23 cellular contexts compared by ENCODE assay signal in genomic region chr10:88919041-88919440, GRCh38. TPM values are rescaled to one million over a fixed set of nuclear protein-coding genes. Genes with fewer than 3 reads are reported as not detected.
A peak's percentile ranks its signal among the peaks of the same experiment; 100 is the strongest.
DNase-seq lines count a peak whose midpoint lies in the region; ATAC-seq and TF ChIP-seq lines count a peak whose summit lies in the region.
"Had no signal": no experiment of that assay in that cellular context is flagged by ENCODE, and none has a peak within 500 bp of the region (broad histone marks: within the 10 kb centered on the region; RNA-seq: fewer than 3 reads in every experiment).

No MANE protein-coding gene starts in this region.

- DNase-seq in EL = peak; percentile 11
- DNase-seq in SK-N-SH = no peak
- DNase-seq in natural killer cell treated with Interleukin-12 subunit alpha and Interleukin-12 subunit beta and Interleukin-15 and Interleukin-18, amount 100 ng/mL, for 72 hours (ENCODE audit: low spot score) = no peak
- no peak for DNase-seq in G401 (ENCODE audit: low spot score)
- DNase-seq in Kasumi-1 (lab: John Stamatoyannopoulos, UW) = no peak
- DNase-seq: 8988T; ACHN; AML-193; BE2C; CD4-positive, alpha-beta T cell; CD8-positive, alpha-beta memory T cell; DMS 273 treated with DMSO at 0.1 percent for 48 hours; DMS79; GDM1; GM23248; H9 had no signal

- H3K4me1 ChIP-seq in HEK293 (ENCODE audit: control insufficient read depth, insufficient read depth, low read length) (no peaks in the 10 kb centered on the region; the same call in 1 of the 2 replicates), SK-N-SH (ENCODE audit: control insufficient read depth in 1 of 2, insufficient read depth in 2 of 2, low read depth in 1 of 2, low read length in 1 of 2) (peaks cover 13 to 38% of the 10 kb centered on the region in 2 experiments; a peak in 3 of 4 replicates)
- H3K4me1 ChIP-seq: BLaER1 treated with 17β-estradiol and CSF1 and Interleukin-3, amounts not matched to agents 10 nM and 100 nM had no signal

- TF ChIP-seq RAD21 in SK-N-SH (IDR thresholded peaks at IDR 0.05; ENCODE audit: low read length) = no peak

- no peaks in the 10 kb centered on the region for H3K79me2 ChIP-seq in SK-N-SH (ENCODE audit: insufficient read depth)

- H2AFZ ChIP-seq in SK-N-SH (ENCODE audit: low read depth) = no peak overlapping the region
- H2AFZ ChIP-seq: GM23248 had no signal

- TF ChIP-seq CTCF in HEK293 (tag by site-specific recombination; IDR thresholded peaks at IDR 0.05) (no peak), SK-N-SH (IDR thresholded peaks at IDR 0.05) (no peak)

- whole genome bisulfite sequencing in SK-N-SH (ENCODE audit: low lambda C conversion rate) = 72% methylated on average over 1 of the region's 1 CpG

- H3K4me3 Mint-ChIP-seq in natural killer cell treated with Interleukin-12 subunit alpha and Interleukin-12 subunit beta and Interleukin-15 and Interleukin-18, amount 100 ng/mL, for 72 hours = no peak overlapping the region
- H3K4me3 Mint-ChIP-seq: CD14-positive monocyte; CD4-positive, alpha-beta T cell; CD8-positive, alpha-beta memory T cell; H9 had no signal

- CTCF ChIA-PET in HEK293 (lab: Yijun Ruan, JAX) (interaction anchor here (1.0 kb wide), 1 partner anchor 16 kb away, joined by 3 read pairs; no protein-coding TSS in a partner anchor), SK-N-SH (lab: Yijun Ruan, JAX) (interaction anchor here (4.6 to 7.8 kb wide), 2 partner anchors 14 to 83 kb away, joined by 24 to 55 read pairs; no protein-coding TSS in a partner anchor)

- no peaks in the 10 kb centered on the region for H3K9me3 Mint-ChIP-seq in natural killer cell treated with Interleukin-12 subunit alpha and Interleukin-12 subunit beta and Interleukin-15 and Interleukin-18, amount 100 ng/mL, for 72 hours
- H3K9me3 Mint-ChIP-seq: CD4-positive, alpha-beta T cell; CD8-positive, alpha-beta memory T cell; H9 had no signal

- no peaks in the 10 kb centered on the region for H3K27me3 ChIP-seq in SK-N-SH (ENCODE audit: insufficient read depth)
- H3K27me3 ChIP-seq: BE2C; BLaER1 treated with 17β-estradiol and CSF1 and Interleukin-3, amounts not matched to agents 10 nM and 100 nM had no signal

- in situ Hi-C loops in G401 (cut with HindIII; ENCODE audit: low sequenced_read_pairs) = no loop called here

- ATAC-seq in natural killer cell treated with Interleukin-12 subunit alpha and Interleukin-12 subunit beta and Interleukin-15 and Interleukin-18, amount 100 ng/mL, for 72 hours = no peak
- ATAC-seq in HG03025 (IDR thresholded peaks at IDR 0.05; ENCODE audit: low FRiP score, unreplicated experiment) = no peak
- ATAC-seq: A549, GM12878, HCT116 had no signal

- no peak for TF ChIP-seq EP300 in SK-N-SH (IDR thresholded peaks at IDR 0.05; ENCODE audit: borderline replicate concordance in 1 of 2, low read depth in 1 of 2, low read length in 1 of 2)

- no peak overlapping the region for H3K9ac ChIP-seq in SK-N-SH
- H3K9ac ChIP-seq: BLaER1 treated with 17β-estradiol and CSF1 and Interleukin-3, amounts not matched to agents 10 nM and 100 nM had no signal

- H3K36me3 Mint-ChIP-seq in natural killer cell treated with Interleukin-12 subunit alpha and Interleukin-12 subunit beta and Interleukin-15 and Interleukin-18, amount 100 ng/mL, for 72 hours = peaks cover under 1% of the 10 kb centered on the region

- H3K27me3 Mint-ChIP-seq in natural killer cell treated with Interleukin-12 subunit alpha and Interleukin-12 subunit beta and Interleukin-15 and Interleukin-18, amount 100 ng/mL, for 72 hours = no peaks in the 10 kb centered on the region
- H3K27me3 Mint-ChIP-seq: CD4-positive, alpha-beta T cell; CD8-positive, alpha-beta memory T cell had no signal

- no peaks in the 10 kb centered on the region for H3K9me2 ChIP-seq in SK-N-SH

- H3K4me3 ChIP-seq in HEK293 (ENCODE audit: low read depth, low read length) = no peak overlapping the region
- no peak overlapping the region for H3K4me3 ChIP-seq in SK-N-SH (ENCODE audit: low read depth in 2 of 2, low read length in 1 of 2)
- H3K4me3 ChIP-seq: A549; BLaER1 treated with 17β-estradiol and CSF1 and Interleukin-3, amounts not matched to agents 10 nM and 100 nM; GM12878; GM23248 had no signal

- H3F3A ChIP-seq in SK-N-SH (replicated peaks; ENCODE audit: insufficient read depth) = peaks cover 10% of the 10 kb centered on the region

- H3K27ac ChIP-seq in HEK293 (ENCODE audit: extremely low read depth, low read depth, low read length) (no peak overlapping the region), SK-N-SH (ENCODE audit: low read depth in 2 of 2, low read length in 1 of 2) (peak overlapping the region; percentile 9 to 56; a peak in 2 of 4 replicates)
- H3K27ac ChIP-seq: A549; BLaER1 treated with 17β-estradiol and CSF1 and Interleukin-3, amounts not matched to agents 10 nM and 100 nM had no signal

- H3K4me2 ChIP-seq in SK-N-SH = no peak overlapping the region
- H3K4me2 ChIP-seq: A549; BLaER1 treated with 17β-estradiol and CSF1 and Interleukin-3, amounts not matched to agents 10 nM and 100 nM had no signal

- H3K9me3 ChIP-seq in HEK293 (ENCODE audit: control insufficient read depth, insufficient read depth, low read depth, low read length) (no peaks in the 10 kb centered on the region), SK-N-SH (no peaks in the 10 kb centered on the region)
- H3K9me3 ChIP-seq: A549, BE2C had no signal

- H4K20me1 ChIP-seq in SK-N-SH (ENCODE audit: insufficient read depth) = no peaks in the 10 kb centered on the region
- H4K20me1 ChIP-seq: BLaER1 treated with 17β-estradiol and CSF1 and Interleukin-3, amounts not matched to agents 10 nM and 100 nM had no signal

- POLR2A ChIA-PET in HEK293 (lab: Yijun Ruan, JAX) = no interaction called here
- POLR2A ChIA-PET in SK-N-SH (lab: Yijun Ruan, JAX) = no interaction called here

- no peaks in the 10 kb centered on the region; a peak in 1 of 3 replicates for H3K36me3 ChIP-seq in HEK293 (ENCODE audit: control insufficient read depth in 2 of 2, insufficient read depth in 1 of 2, low read length in 2 of 2)
- H3K36me3 ChIP-seq in SK-N-SH (replicated peaks in 1 of 2; ENCODE audit: control insufficient read depth in 1 of 2, insufficient read depth in 2 of 2, low read length in 1 of 2) = peaks cover 41 to 47% of the 10 kb centered on the region in 2 experiments
- H3K36me3 ChIP-seq: BE2C had no signal

- no peaks in the 10 kb centered on the region for H3K4me1 Mint-ChIP-seq in natural killer cell treated with Interleukin-12 subunit alpha and Interleukin-12 subunit beta and Interleukin-15 and Interleukin-18, amount 100 ng/mL, for 72 hours (ENCODE audit: low read depth in 2 of 2)
- H3K4me1 Mint-ChIP-seq: H9 had no signal

- H3K27ac Mint-ChIP-seq in natural killer cell treated with Interleukin-12 subunit alpha and Interleukin-12 subunit beta and Interleukin-15 and Interleukin-18, amount 100 ng/mL, for 72 hours = no peak overlapping the region
- H3K27ac Mint-ChIP-seq: CD14-positive monocyte; CD4-positive, alpha-beta T cell; H9 had no signal

TF ChIP-seq in HEK293, 187 proteins besides CTCF, POLR2A, EP300 and RAD21:
- no peak for TF ChIP-seq ZNF571 (tag by site-specific recombination; IDR thresholded peaks at IDR 0.05)
- TF ChIP-seq ZNF202 (tag by site-specific recombination; IDR thresholded peaks at IDR 0.05; ENCODE audit: borderline replicate concordance) = no peak
- no peak for TF ChIP-seq BCL11A (tag by site-specific recombination; IDR thresholded peaks at IDR 0.05; ENCODE audit: low read depth)
- TF ChIP-seq ZNF513 (tag by site-specific recombination; IDR thresholded peaks at IDR 0.05) = peak; percentile 54; the same call in 1 of the 2 replicates

TF ChIP-seq in SK-N-SH, 30 proteins besides CTCF, POLR2A, EP300 and RAD21 (continues in another document):
- TF ChIP-seq RXRA (IDR thresholded peaks at IDR 0.05; ENCODE audit: borderline replicate concordance, low read depth) (no peak), MXI1 (IDR thresholded peaks at IDR 0.05; ENCODE audit: low read depth, low read length) (no peak), CHD2 (IDR thresholded peaks at IDR 0.05; ENCODE audit: low read length, partially characterized antibody) (no peak), ZBTB33 (IDR thresholded peaks at IDR 0.05; ENCODE audit: borderline replicate concordance, low read depth) (no peak), POLR2AphosphoS5 (IDR thresholded peaks at IDR 0.05; ENCODE audit: low read depth, low read length) (no peak), GATA2 (CRISPR knock-in tag; IDR thresholded peaks at IDR 0.05) (no peak), FOSL2 (IDR thresholded peaks at IDR 0.05; ENCODE audit: borderline replicate concordance, low read depth) (no peak), TAF1 (IDR thresholded peaks at IDR 0.05; ENCODE audit: borderline replicate concordance, low read depth, low read length) (no peak), TEAD4 (IDR thresholded peaks at IDR 0.05; ENCODE audit: borderline replicate concordance, insufficient read depth) (no peak)

RNA-seq across cellular contexts. Expression of gene ACTA2, which starts 33.5 kb away (rescaled TPM):
- 119 and 130 TPM in 2 replicates for polyA plus RNA-seq in SK-N-SH (2012; rRNA removed)
- polyA plus RNA-seq in SK-N-SH (2012; cell fraction: cytosol; rRNA removed) = 128 and 149 TPM in 2 replicates
- polyA plus RNA-seq in SK-N-SH (2012; cell fraction: nucleus; rRNA removed) = 146 and 161 TPM in 2 replicates
- total RNA-seq in natural killer cell treated with Interleukin-12 subunit alpha and Interleukin-12 subunit beta and Interleukin-15 and Interleukin-18, amount 100 ng/mL, for 72 hours = 10 to 100 TPM in 1 of 2 donors, 1 to 10 TPM in 1; 8.4 to 19.7 TPM
- total RNA-seq in G401 (2014; rRNA removed; shearing (Covaris generic)) = 10.6 and 14.2 TPM in 2 replicates

RNA-seq across cellular contexts. Expression of gene STAMBPL1, which starts 39.0 kb away (rescaled TPM):
- 25.1 and 32.6 TPM in 2 replicates for polyA plus RNA-seq in SK-N-SH (2012; rRNA removed)
- 26.1 and 26.3 TPM in 2 replicates for polyA plus RNA-seq in SK-N-SH (2012; cell fraction: cytosol; rRNA removed)
- 44.5 and 93.2 TPM in 2 replicates for polyA plus RNA-seq in SK-N-SH (2012; cell fraction: nucleus; rRNA removed)
- total RNA-seq in natural killer cell treated with Interleukin-12 subunit alpha and Interleukin-12 subunit beta and Interleukin-15 and Interleukin-18, amount 100 ng/mL, for 72 hours = 10 to 100 TPM; 21.0 to 37.6 TPM
- total RNA-seq in G401 (2014; rRNA removed; shearing (Covaris generic)) = not detected in 2 replicates

Comparison
In these comparisons a context has a peak if more than half of its experiments do, and no peak if none do; other contexts are left out.
1. RNA of gene STAMBPL1, which starts 39.0 kb away (total RNA-seq): 21.0 to 37.6 TPM in natural killer cell treated with Interleukin-12 subunit alpha and Interleukin-12 subunit beta and Interleukin-15 and Interleukin-18, amount 100 ng/mL, for 72 hours; not detected in G401; every median in the first group is over 10 times any median in the second.